12 cellular contexts compared by ENCODE assay signal in the genomic region with DNA sequence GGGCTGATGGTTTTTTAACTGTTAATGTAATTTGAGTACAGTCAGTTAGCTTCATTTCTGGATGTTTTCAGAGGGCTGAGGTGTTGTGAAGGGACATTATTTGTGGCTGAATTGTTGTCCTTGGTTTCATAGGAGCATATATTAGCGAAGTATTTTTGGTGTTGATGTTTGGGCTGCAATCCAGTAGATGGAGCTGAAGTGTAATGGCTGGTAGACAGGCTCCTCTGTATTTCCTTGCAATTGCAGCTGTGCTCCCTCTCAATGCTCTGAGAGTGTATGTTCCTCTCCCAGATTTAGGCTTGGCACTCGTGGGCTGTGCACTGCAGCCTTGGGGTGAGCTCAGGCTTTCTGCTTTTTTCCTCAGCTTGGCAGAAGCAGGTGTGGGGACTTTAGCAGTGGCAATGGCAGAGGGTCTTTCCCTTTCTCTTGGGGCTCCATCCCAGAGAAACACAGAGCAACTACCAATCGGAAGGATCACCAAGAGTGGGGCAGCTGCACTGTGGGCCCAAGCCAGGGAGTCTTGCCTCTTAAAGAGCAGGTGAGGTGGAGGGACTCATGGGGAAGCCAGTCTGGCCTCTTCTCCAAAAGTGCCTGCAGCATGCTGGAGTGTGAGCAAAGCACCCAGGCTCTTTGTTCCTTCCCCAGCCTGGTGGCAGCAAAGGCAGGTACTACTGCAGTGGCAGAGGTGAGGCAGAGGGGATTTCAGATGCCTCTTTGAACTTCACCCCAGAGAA.
DNase-seq lines count a peak whose midpoint lies in the region; ATAC-seq, FAIRE-seq and TF ChIP-seq lines count a peak whose summit lies in the region.
"Had no signal": no experiment of that assay in that cellular context is flagged by ENCODE, and none has a peak within 500 bp of the region (broad histone marks: within the 10 kb centered on the region; RNA-seq: fewer than 3 reads in every experiment).

No MANE protein-coding gene starts in this region.

- H3K27me3 ChIP-seq in breast epithelium, result no peaks in the 10 kb centered on the region
- no peaks in the 10 kb centered on the region for H3K27me3 ChIP-seq in bronchial epithelial cell (ENCODE audit: control insufficient read depth, insufficient read depth, low read length)
- H3K27me3 ChIP-seq in transverse colon, result no peaks in the 10 kb centered on the region

- H3K4me3 ChIP-seq in breast epithelium (no peak overlapping the region), bronchial epithelial cell (ENCODE audit: low read depth, low read length) (no peak overlapping the region), transverse colon (no peak overlapping the region)

- in situ Hi-C loops in transverse colon (cut with MboI; ENCODE audit: low pct_ligation_motif_present in 1 of 4, low pct_unique_long_range_greater_than_20kb in 1 of 4, low sequenced_read_pairs in 3 of 4), result no loop called here

- CTCF ChIA-PET in MCF 10A (lab: Yijun Ruan, JAX), result interaction anchor here (0.6 to 1.8 kb wide), 15 partner anchors 9 to 831 kb away, joined by 3 to 6 read pairs (median 4); no protein-coding TSS in a partner anchor

- ATAC-seq in HG03175 (IDR thresholded peaks at IDR 0.05; ENCODE audit: unreplicated experiment), result no peak
- ATAC-seq: right cardiac atrium had no signal

- H3K27me3 Mint-ChIP-seq in MCF 10A (ENCODE audit: insufficient read depth, unreplicated experiment), result peaks cover 47% of the 10 kb centered on the region

- no peaks in the 10 kb centered on the region for H3K4me1 Mint-ChIP-seq in MCF 10A (ENCODE audit: insufficient read depth, unreplicated experiment)

- POLR2A ChIA-PET in MCF 10A (lab: Yijun Ruan, JAX), result no interaction called here

- DNase-seq in MCF 10A (ENCODE audit: unreplicated experiment), result peak; percentile 33
- no peak for DNase-seq in breast epithelium (ENCODE audit: low spot score in 2 of 2)
- DNase-seq in Kasumi-1 (lab: John Stamatoyannopoulos, UW), result peak; percentile 11 to 13
- peak; percentile 3 for DNase-seq in bronchial epithelial cell (ENCODE audit: low read depth)
- no peak for DNase-seq in stimulated activated CD4-positive, alpha-beta T cell treated with anti-CD3 and anti-CD28 coated beads, Interleukin-2, amount 100 ng/mL, for 48 hours
- no peak for DNase-seq in transverse colon
- DNase-seq in GOT3 (lab: John Stamatoyannopoulos, UW), result no peak
- DNase-seq: activated gamma-delta T cell, NCI-H1694, right cardiac atrium, T-helper 2 cell had no signal

- H3K9me3 ChIP-seq in breast epithelium, result peaks cover 0 to 7% of the 10 kb centered on the region in 2 donors
- H3K9me3 ChIP-seq in transverse colon, result no peaks in the 10 kb centered on the region

- 80 to 98% methylated on average over 1 to 3 of the region's 3 CpGs for WGBS in transverse colon (ENCODE audit: low coverage in 1 of 2), 2 donors

- TF ChIP-seq POLR2A in breast epithelium (IDR thresholded peaks at IDR 0.05) (no peak), transverse colon (IDR thresholded peaks at IDR 0.05) (no peak)

- H3K27ac ChIP-seq in breast epithelium, result no peak overlapping the region
- H3K27ac ChIP-seq in transverse colon, result no peak overlapping the region

- FAIRE-seq in bronchial epithelial cell (lab: Jason Lieb, UNC), result no peak

- intact Hi-C loops in MCF 10A (cut with micrococcal nuclease) (loop anchor here (1.0 kb wide), 1 partner anchor 738 kb away; no protein-coding TSS in a partner anchor), breast epithelium (cut with DNase I; ENCODE audit: low total_unique reads) (no loop called here), transverse colon (cut with DNase I; ENCODE audit: low total_unique reads) (no loop called here)

- no peak overlapping the region for H3K4me3 Mint-ChIP-seq in MCF 10A (ENCODE audit: unreplicated experiment)

- H3K36me3 Mint-ChIP-seq in MCF 10A (ENCODE audit: insufficient read depth, unreplicated experiment), result no peaks in the 10 kb centered on the region

- H3K27ac Mint-ChIP-seq in MCF 10A (ENCODE audit: low read depth, unreplicated experiment), result no peak overlapping the region

- no peaks in the 10 kb centered on the region for H3K9me3 Mint-ChIP-seq in MCF 10A (ENCODE audit: unreplicated experiment)

- TF ChIP-seq CTCF in MCF 10A (IDR thresholded peaks at IDR 0.05; ENCODE audit: unreplicated experiment) (peak; percentile 44), breast epithelium (IDR thresholded peaks at IDR 0.05) (no peak), bronchial epithelial cell (IDR thresholded peaks at IDR 0.05; ENCODE audit: insufficient read depth, low read length, severe bottlenecking) (peak; percentile 16), transverse colon (IDR thresholded peaks at IDR 0.05) (no peak)

- no peaks in the 10 kb centered on the region for H3K4me1 ChIP-seq in breast epithelium
- no peaks in the 10 kb centered on the region for H3K4me1 ChIP-seq in transverse colon

- no peak for TF ChIP-seq EP300 in transverse colon (IDR thresholded peaks at IDR 0.05; ENCODE audit: low read depth)

- BruUV-seq in MCF 10A (replicated peaks; lab: Mats Ljungman, UMichigan), result no TSS peak

- no peaks in the 10 kb centered on the region for H3K36me3 ChIP-seq in breast epithelium
- H3K36me3 ChIP-seq in bronchial epithelial cell (ENCODE audit: control insufficient read depth, insufficient read depth, low read length), result no peaks in the 10 kb centered on the region
- H3K36me3 ChIP-seq in transverse colon, result no peaks in the 10 kb centered on the region

Comparison
In these comparisons a context has a peak if more than half of its experiments do, and no peak if none do; other contexts are left out.
1. DNase-seq: peak in MCF 10A (single experiment), Kasumi-1 (2 of 2) and bronchial epithelial cell (single experiment); none in breast epithelium (0 of 2), stimulated activated CD4-positive, alpha-beta T cell treated with anti-CD3 and anti-CD28 coated beads, Interleukin-2, amount 100 ng/mL, for 48 hours (0 of 2), transverse colon (single experiment) and GOT3 (single experiment).
2. CTCF ChIP-seq: peak in MCF 10A (single experiment) and bronchial epithelial cell (single experiment); none in breast epithelium (0 of 3) and transverse colon (0 of 5).